ENCODE assay signal across 1 cellular context in the genomic region with DNA sequence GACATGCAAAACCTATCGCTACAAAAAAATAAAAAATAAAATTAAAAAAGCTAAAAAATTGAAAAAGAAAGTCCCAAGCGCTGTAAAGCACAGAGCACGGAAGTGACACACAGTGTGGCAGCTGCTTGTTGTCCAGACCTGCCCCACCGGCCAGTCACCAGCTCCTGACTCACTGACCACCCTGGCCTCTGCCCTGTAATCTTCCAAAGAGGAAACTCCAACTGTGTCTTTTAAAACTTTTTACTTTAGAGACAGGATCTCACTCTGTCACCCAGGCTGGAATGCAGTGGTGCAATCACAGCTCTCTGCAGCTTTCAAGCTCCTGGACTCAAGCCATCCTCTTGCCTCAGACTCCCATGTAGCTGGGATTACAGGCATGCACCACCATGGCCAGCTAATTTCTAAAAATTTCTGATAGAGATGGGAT.
A peak's percentile ranks its signal among the peaks of the same experiment; 100 is the strongest.
TF ChIP-seq lines count a peak whose summit lies in the region.

No MANE protein-coding gene starts in this region.

TF ChIP-seq in HepG2, 621 proteins besides CTCF, POLR2A, EP300 and RAD21 (continued from another document and continues in another):
- TF ChIP-seq ZNF362 (CRISPR knock-in tag; IDR thresholded peaks at IDR 0.05; ENCODE audit: borderline replicate concordance) (0 out of 2 replicates have a peak, but pooled peaks have one; percentile 25), ZNF460 (CRISPR knock-in tag; IDR thresholded peaks at IDR 0.05; ENCODE audit: borderline replicate concordance) (peak; percentile 64; the same call in 1 of the 2 replicates), BORCS8-MEF2B (CRISPR knock-in tag; IDR thresholded peaks at IDR 0.05) (no peak), HMG20B (CRISPR knock-in tag; conservative IDR thresholded peaks at IDR 0.05) (0 out of 2 replicates have a peak, but pooled peaks have one; percentile 60), PHF21A (CRISPR knock-in tag; IDR thresholded peaks at IDR 0.05) (0 out of 2 replicates have a peak, but pooled peaks have one; percentile 38), POGZ (CRISPR knock-in tag; IDR thresholded peaks at IDR 0.05) (peak; percentile 36; the same call in 1 of the 2 replicates), ZFP37 (CRISPR knock-in tag; IDR thresholded peaks at IDR 0.05; ENCODE audit: borderline replicate concordance) (no peak), BRCA1 (CRISPR knock-in tag; IDR thresholded peaks at IDR 0.05) (no peak), ZC3H13 (CRISPR knock-in tag; IDR thresholded peaks at IDR 0.05) (no peak), ZXDC (CRISPR knock-in tag; IDR thresholded peaks at IDR 0.05) (no peak), DBP (CRISPR knock-in tag; IDR thresholded peaks at IDR 0.05; ENCODE audit: not compliant biosample characterization) (no peak), KMT2A (CRISPR knock-in tag; IDR thresholded peaks at IDR 0.05) (0 out of 2 replicates have a peak, but pooled peaks have one; percentile 45), SPEN (CRISPR knock-in tag; IDR thresholded peaks at IDR 0.05; ENCODE audit: low read depth) (peak; percentile 38; the same call in 1 of the 2 replicates), ZNF574 (CRISPR knock-in tag; IDR thresholded peaks at IDR 0.05) (no peak), HDAC2 (CRISPR knock-in tag; IDR thresholded peaks at IDR 0.05) (peak; percentile 75), SOX5 (CRISPR knock-in tag; IDR thresholded peaks at IDR 0.05; ENCODE audit: borderline replicate concordance) (peak; percentile 23; the same call in 1 of the 2 replicates), KAT8 (CRISPR knock-in tag; IDR thresholded peaks at IDR 0.05) (peak; percentile 45; the same call in 1 of the 2 replicates), ZNF782 (CRISPR knock-in tag; IDR thresholded peaks at IDR 0.05; ENCODE audit: borderline replicate concordance) (no peak), HMGXB4 (CRISPR knock-in tag; IDR thresholded peaks at IDR 0.05; ENCODE audit: borderline replicate concordance in 1 of 2, low read depth in 1 of 2) (peak in 1 of 2 experiments; percentile 29; a peak in 1 of 4 replicates), JUN (CRISPR knock-in tag; IDR thresholded peaks at IDR 0.05) (no peak), HNF4G (IDR thresholded peaks at IDR 0.05; ENCODE audit: borderline replicate concordance, low read depth, low read length) (peak; percentile 31; the same call in 1 of the 2 replicates), HNF4G (CRISPR knock-in tag; IDR thresholded peaks at IDR 0.05; ENCODE audit: borderline replicate concordance, low read depth) (no peak), HIC2 (CRISPR knock-in tag; IDR thresholded peaks at IDR 0.05; ENCODE audit: low read depth) (no peak; the same call in 1 of the 2 replicates), RFXANK (CRISPR knock-in tag; IDR thresholded peaks at IDR 0.05) (no peak), SAP130 (CRISPR knock-in tag; IDR thresholded peaks at IDR 0.05; ENCODE audit: low read depth) (peak; percentile 78), GABPA (IDR thresholded peaks at IDR 0.05; ENCODE audit: low read depth, low read length) (no peak), GABPA (CRISPR knock-in tag; IDR thresholded peaks at IDR 0.05; ENCODE audit: low read depth) (0 out of 2 replicates have a peak, but pooled peaks have one; percentile 18), ZNF616 (CRISPR knock-in tag; IDR thresholded peaks at IDR 0.05; ENCODE audit: low read depth) (no peak)
- TF ChIP-seq, protein P1, sequence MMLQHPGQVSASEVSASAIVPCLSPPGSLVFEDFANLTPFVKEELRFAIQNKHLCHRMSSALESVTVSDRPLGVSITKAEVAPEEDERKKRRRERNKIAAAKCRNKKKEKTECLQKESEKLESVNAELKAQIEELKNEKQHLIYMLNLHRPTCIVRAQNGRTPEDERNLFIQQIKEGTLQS (CRISPR knock-in tag; IDR thresholded peaks at IDR 0.05): peak; percentile 67
- TF ChIP-seq, protein P2, sequence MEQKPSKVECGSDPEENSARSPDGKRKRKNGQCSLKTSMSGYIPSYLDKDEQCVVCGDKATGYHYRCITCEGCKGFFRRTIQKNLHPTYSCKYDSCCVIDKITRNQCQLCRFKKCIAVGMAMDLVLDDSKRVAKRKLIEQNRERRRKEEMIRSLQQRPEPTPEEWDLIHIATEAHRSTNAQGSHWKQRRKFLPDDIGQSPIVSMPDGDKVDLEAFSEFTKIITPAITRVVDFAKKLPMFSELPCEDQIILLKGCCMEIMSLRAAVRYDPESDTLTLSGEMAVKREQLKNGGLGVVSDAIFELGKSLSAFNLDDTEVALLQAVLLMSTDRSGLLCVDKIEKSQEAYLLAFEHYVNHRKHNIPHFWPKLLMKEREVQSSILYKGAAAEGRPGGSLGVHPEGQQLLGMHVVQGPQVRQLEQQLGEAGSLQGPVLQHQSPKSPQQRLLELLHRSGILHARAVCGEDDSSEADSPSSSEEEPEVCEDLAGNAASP (CRISPR knock-in tag; IDR thresholded peaks at IDR 0.05; ENCODE audit: borderline replicate concordance): 0 out of 2 replicates have a peak, but pooled peaks have one; percentile 14
- TF ChIP-seq, protein P3, sequence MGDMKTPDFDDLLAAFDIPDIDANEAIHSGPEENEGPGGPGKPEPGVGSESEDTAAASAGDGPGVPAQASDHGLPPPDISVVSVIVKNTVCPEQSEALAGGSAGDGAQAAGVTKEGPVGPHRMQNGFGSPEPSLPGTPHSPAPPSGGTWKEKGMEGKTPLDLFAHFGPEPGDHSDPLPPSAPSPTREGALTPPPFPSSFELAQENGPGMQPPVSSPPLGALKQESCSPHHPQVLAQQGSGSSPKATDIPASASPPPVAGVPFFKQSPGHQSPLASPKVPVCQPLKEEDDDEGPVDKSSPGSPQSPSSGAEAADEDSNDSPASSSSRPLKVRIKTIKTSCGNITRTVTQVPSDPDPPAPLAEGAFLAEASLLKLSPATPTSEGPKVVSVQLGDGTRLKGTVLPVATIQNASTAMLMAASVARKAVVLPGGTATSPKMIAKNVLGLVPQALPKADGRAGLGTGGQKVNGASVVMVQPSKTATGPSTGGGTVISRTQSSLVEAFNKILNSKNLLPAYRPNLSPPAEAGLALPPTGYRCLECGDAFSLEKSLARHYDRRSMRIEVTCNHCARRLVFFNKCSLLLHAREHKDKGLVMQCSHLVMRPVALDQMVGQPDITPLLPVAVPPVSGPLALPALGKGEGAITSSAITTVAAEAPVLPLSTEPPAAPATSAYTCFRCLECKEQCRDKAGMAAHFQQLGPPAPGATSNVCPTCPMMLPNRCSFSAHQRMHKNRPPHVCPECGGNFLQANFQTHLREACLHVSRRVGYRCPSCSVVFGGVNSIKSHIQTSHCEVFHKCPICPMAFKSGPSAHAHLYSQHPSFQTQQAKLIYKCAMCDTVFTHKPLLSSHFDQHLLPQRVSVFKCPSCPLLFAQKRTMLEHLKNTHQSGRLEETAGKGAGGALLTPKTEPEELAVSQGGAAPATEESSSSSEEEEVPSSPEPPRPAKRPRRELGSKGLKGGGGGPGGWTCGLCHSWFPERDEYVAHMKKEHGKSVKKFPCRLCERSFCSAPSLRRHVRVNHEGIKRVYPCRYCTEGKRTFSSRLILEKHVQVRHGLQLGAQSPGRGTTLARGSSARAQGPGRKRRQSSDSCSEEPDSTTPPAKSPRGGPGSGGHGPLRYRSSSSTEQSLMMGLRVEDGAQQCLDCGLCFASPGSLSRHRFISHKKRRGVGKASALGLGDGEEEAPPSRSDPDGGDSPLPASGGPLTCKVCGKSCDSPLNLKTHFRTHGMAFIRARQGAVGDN (CRISPR knock-in tag; IDR thresholded peaks at IDR 0.05): peak; percentile 63
- TF ChIP-seq, protein P4, sequence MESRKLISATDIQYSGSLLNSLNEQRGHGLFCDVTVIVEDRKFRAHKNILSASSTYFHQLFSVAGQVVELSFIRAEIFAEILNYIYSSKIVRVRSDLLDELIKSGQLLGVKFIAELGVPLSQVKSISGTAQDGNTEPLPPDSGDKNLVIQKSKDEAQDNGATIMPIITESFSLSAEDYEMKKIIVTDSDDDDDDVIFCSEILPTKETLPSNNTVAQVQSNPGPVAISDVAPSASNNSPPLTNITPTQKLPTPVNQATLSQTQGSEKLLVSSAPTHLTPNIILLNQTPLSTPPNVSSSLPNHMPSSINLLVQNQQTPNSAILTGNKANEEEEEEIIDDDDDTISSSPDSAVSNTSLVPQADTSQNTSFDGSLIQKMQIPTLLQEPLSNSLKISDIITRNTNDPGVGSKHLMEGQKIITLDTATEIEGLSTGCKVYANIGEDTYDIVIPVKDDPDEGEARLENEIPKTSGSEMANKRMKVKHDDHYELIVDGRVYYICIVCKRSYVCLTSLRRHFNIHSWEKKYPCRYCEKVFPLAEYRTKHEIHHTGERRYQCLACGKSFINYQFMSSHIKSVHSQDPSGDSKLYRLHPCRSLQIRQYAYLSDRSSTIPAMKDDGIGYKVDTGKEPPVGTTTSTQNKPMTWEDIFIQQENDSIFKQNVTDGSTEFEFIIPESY (CRISPR knock-in tag; IDR thresholded peaks at IDR 0.05): peak; percentile 48; the same call in 1 of the 2 replicates
